In the genomic region with DNA sequence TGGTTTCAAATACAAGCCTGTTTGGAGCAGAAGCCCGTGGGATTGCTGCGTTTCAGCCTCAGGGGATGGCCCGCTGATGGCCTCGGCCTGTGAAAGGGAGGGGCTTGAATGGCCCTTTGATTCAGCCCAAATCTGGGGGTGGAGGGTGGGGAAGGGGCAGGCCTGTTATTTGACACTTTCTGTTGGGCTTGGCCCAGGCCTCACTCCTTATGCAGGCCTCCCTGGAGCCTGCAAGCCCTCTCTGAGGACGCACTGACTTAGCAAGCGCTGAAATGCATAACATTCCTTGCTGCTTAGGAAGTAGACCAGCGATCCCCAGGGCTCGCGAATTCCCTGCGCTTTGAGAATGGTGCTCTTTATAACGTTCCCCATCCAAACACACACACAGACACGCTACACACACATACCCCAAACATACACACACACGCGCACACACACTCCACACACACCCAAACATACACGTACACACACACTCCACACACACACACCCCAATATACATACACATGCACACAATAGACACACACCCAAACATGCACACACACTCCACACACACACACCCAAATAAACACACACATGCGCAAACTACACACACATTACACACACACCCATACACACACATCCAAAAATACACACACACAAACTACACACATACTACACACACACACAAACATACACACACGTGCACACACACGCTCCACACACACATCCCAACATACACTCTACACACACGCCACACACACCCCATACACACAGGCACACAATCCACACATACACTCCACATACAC, we compare ENCODE assay signal across 8 cellular contexts. TPM values are rescaled to one million over a fixed set of nuclear protein-coding genes. Genes with fewer than 3 reads are reported as not detected.
DNase-seq lines count a peak whose midpoint lies in the region; ATAC-seq and TF ChIP-seq lines count a peak whose summit lies in the region.

No MANE protein-coding gene starts in this region.

- H4K8ac ChIP-seq in neuronal stem cell (ENCODE audit: low read depth, low read length), result peak overlapping the region; percentile 77

- H2AFZ ChIP-seq in PC-9, result no peak overlapping the region
- peak overlapping the region; percentile 68 for H2AFZ ChIP-seq in neuronal stem cell (ENCODE audit: low read length)

- H3K18ac ChIP-seq in neuronal stem cell (ENCODE audit: low read length), result peak overlapping the region; percentile 86

- intact Hi-C loops in PC-9 (cut with micrococcal nuclease; ENCODE audit: unreplicated experiment), result loop anchor here (2.0 to 10.0 kb wide), 2 partner anchors 430 to 1222 kb away; a partner anchor contains a TSS

- DNase-seq in ELR (ENCODE audit: low read depth) (peak; percentile 86), PC-9 (peak; percentile 89 to 91), fibroblast of pulmonary artery (ENCODE audit: low read depth) (peak; percentile 98), neuronal stem cell (ENCODE audit: low spot score) (peak; percentile 90), NCI-H1092 (lab: John Stamatoyannopoulos, UW) (no peak), middle frontal gyrus (ENCODE audit: extremely low spot score, low spot score) (no peak)

- no peak overlapping the region for H3K4ac ChIP-seq in neuronal stem cell (ENCODE audit: low read length)

- H3K79me2 ChIP-seq in PC-9 (ENCODE audit: low read depth), result no peaks in the 10 kb centered on the region

- H2BK15ac ChIP-seq in neuronal stem cell (ENCODE audit: low read length), result peak overlapping the region; percentile 73

- no peaks in the 10 kb centered on the region for H3K9me2 ChIP-seq in PC-9 (ENCODE audit: insufficient read depth)

- H3K9ac ChIP-seq in neuronal stem cell (ENCODE audit: low read depth, low read length, poor library complexity), result peak overlapping the region; percentile 51

- H3K4me2 ChIP-seq in PC-9 (peak overlapping the region; percentile 49), neuronal stem cell (ENCODE audit: insufficient read depth, low read length, poor library complexity, severe bottlenecking) (peak overlapping the region; percentile 12)

- H2BK5ac ChIP-seq in neuronal stem cell (ENCODE audit: low read length), result no peak overlapping the region

- CTCF ChIA-PET in PC-9 (lab: Charles Lee), result no interaction called here

- no peaks in the 10 kb centered on the region for H3K36me3 ChIP-seq in PC-9 (ENCODE audit: low read depth)
- no peaks in the 10 kb centered on the region for H3K36me3 ChIP-seq in neuronal stem cell (replicated peaks in 1 of 2; ENCODE audit: control insufficient read depth in 2 of 2, insufficient read depth in 2 of 2, low read length in 2 of 2)

- peak overlapping the region; percentile 71 for H3K27ac ChIP-seq in PC-9
- H3K27ac ChIP-seq in neuronal stem cell (replicated peaks; ENCODE audit: low read length), result peak overlapping the region; percentile 95

- ATAC-seq in GM19035 (IDR thresholded peaks at IDR 0.05; ENCODE audit: unreplicated experiment) (no peak), GM19351 (IDR thresholded peaks at IDR 0.05; ENCODE audit: unreplicated experiment) (no peak)

- no peak overlapping the region for H2AK5ac ChIP-seq in neuronal stem cell (ENCODE audit: low read depth, low read length)

- peaks cover 16% of the 10 kb centered on the region; the same call in 1 of the 2 replicates for H3F3A ChIP-seq in PC-9 (ENCODE audit: insufficient read depth, low read depth)

- no TSS peak for BruUV-seq in PC-9 (replicated peaks; lab: Mats Ljungman, UMichigan)

- no peak overlapping the region for H3K23ac ChIP-seq in neuronal stem cell (ENCODE audit: low read depth, low read length, poor library complexity)

- H4K20me1 ChIP-seq in PC-9 (ENCODE audit: insufficient read depth), result no peaks in the 10 kb centered on the region

- peak overlapping the region; percentile 20 for H2BK120ac ChIP-seq in neuronal stem cell (ENCODE audit: low read depth, low read length)

- H4K91ac ChIP-seq in neuronal stem cell (ENCODE audit: low read depth, low read length, poor library complexity), result peak overlapping the region; percentile 95

- 0 out of 2 replicates have a peak, but pooled peaks cover 4% of the 10 kb centered on the region for H3K9me3 ChIP-seq in PC-9 (ENCODE audit: insufficient read depth, low read depth)
- H3K9me3 ChIP-seq in neuronal stem cell (replicated peaks in 1 of 2; ENCODE audit: control insufficient read depth in 2 of 2, insufficient read depth in 1 of 2, low read depth in 1 of 2, low read length in 2 of 2), result peaks cover 0 to 6% of the 10 kb centered on the region in 2 donors

- H3K4me1 ChIP-seq in PC-9 (replicated peaks; ENCODE audit: insufficient read depth) (peaks cover 32% of the 10 kb centered on the region), neuronal stem cell (ENCODE audit: control insufficient read depth in 2 of 2, insufficient read depth in 1 of 2, low read depth in 1 of 2, low read length in 2 of 2) (peaks cover 9 to 14% of the 10 kb centered on the region in 2 donors)

- H3K4me3 ChIP-seq in PC-9 (no peak overlapping the region), fibroblast of pulmonary artery (replicated peaks; ENCODE audit: low read depth, low read length) (peak overlapping the region; percentile 17), neuronal stem cell (ENCODE audit: low read length in 2 of 2) (peak overlapping the region in 1 of 2 donors; percentile 24)

- H3K14ac ChIP-seq in neuronal stem cell (ENCODE audit: low read length), result peak overlapping the region; percentile 95

- peak overlapping the region; percentile 96 for H2BK12ac ChIP-seq in neuronal stem cell (ENCODE audit: low read length)

- H3K27me3 ChIP-seq in PC-9 (ENCODE audit: insufficient read depth, low read depth) (no peaks in the 10 kb centered on the region), neuronal stem cell (ENCODE audit: control insufficient read depth in 3 of 3, insufficient read depth in 3 of 3, low read depth in 1 of 3, low read length in 3 of 3) (no peaks in the 10 kb centered on the region)

- WGBS in neuronal stem cell (ENCODE audit: extremely low coverage in 2 of 2, insufficient read length in 2 of 2, insufficient replicate concordance in 1 of 2), 2 donors, result 100% methylated on average over 1 to 7 of the region's 19 CpGs

- POLR2A ChIA-PET in PC-9 (lab: Charles Lee; ENCODE audit: unreplicated experiment), result no interaction called here

- TF ChIP-seq CTCF in PC-9 (conservative IDR thresholded peaks at IDR 0.05) (no peak), fibroblast of pulmonary artery (IDR thresholded peaks at IDR 0.05; ENCODE audit: low read length, missing control alignments) (no peak)

- no peaks in the 10 kb centered on the region for H3K79me1 ChIP-seq in neuronal stem cell (ENCODE audit: low read depth, low read length)

RNA-seq across cellular contexts. Expression of a gene that starts 29.6 kb away (rescaled TPM):
- total RNA-seq in PC-9 (2021), result not detected in 2 replicates
- polyA plus RNA-seq in neuronal stem cell (2013, experiment 1 of 2), result not detected
- polyA plus RNA-seq in neuronal stem cell (2013, experiment 2 of 2), result not detected

RNA-seq across cellular contexts. Expression of a gene that starts 51.4 kb away (rescaled TPM):
- 3.0 and 3.9 TPM in 2 replicates for total RNA-seq in PC-9 (2021)
- not detected for polyA plus RNA-seq in neuronal stem cell (2013, experiment 1 of 2)
- polyA plus RNA-seq in neuronal stem cell (2013, experiment 2 of 2), result 0.04 TPM

Comparison
In these comparisons a context has a peak if more than half of its experiments do, and no peak if none do; other contexts are left out.
1. DNase-seq: peak in ELR (single experiment), PC-9 (2 of 2), fibroblast of pulmonary artery (single experiment) and neuronal stem cell (single experiment); none in NCI-H1092 (single experiment) and middle frontal gyrus (single experiment).